ENCODE assay signal across 1 cellular context in the genomic region with DNA sequence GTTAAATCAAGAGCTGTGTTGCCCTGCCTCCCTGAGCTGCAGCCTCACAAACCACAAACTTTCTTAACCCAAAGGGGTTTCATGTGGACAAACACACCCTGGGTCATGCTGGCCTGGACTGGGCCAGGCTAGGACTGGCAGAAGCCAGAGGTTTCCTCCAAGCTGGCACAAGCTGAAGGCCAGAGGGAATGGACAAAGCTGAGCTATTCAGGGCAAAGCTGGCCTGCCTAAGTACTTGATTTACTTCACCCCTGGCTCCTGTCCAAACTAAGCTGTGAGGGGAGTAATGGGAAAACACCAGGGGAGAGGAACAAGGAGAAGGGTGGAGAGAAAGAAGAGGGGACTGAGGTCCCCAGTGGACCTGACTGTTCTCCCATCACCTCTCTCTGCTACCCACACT.
TF ChIP-seq lines count a peak whose summit lies in the region.

No MANE protein-coding gene starts in this region.

TF ChIP-seq in HepG2, 621 proteins besides CTCF, POLR2A, EP300 and RAD21:
- no peak for TF ChIP-seq ZC3H4 (CRISPR knock-in tag; IDR thresholded peaks at IDR 0.05; ENCODE audit: borderline replicate concordance)
